Comparison of ENCODE assay signal across 24 cellular contexts in the genomic region with DNA sequence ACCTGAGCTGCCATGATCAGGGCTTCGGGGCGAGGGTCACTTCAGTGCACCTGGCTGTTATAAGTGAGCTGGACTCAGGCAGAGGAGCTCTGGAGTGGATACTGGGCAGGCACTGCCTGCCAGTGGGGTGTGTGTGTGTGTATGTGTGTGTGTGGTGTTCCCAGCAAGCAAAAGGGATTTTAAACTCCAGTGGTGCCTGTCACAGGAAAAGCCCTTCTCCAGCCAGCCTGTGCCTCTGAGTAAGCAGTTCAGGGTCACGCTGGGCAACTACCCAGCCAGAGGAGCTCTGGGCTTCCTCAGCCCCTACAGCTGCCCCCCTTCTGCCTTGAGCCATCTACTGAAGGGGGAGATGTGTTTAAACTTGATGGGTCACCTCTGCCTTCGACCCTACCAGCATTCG.
DNase-seq lines count a peak whose midpoint lies in the region; ATAC-seq and TF ChIP-seq lines count a peak whose summit lies in the region.
"Had no signal": no experiment of that assay in that cellular context is flagged by ENCODE, and none has a peak within 500 bp of the region (broad histone marks: within the 10 kb centered on the region; RNA-seq: fewer than 3 reads in every experiment).

No MANE protein-coding gene starts in this region.

- H3K4me3 ChIP-seq in SK-N-SH (ENCODE audit: low read depth in 2 of 2, low read length in 1 of 2) (no peak overlapping the region), PC-9 (peak overlapping the region; percentile 60; the same call in 1 of the 2 replicates)
- H3K4me3 ChIP-seq: right lobe of liver, upper lobe of left lung had no signal

- 0 out of 2 replicates have a peak, but pooled peaks cover 6% of the 10 kb centered on the region for H3K27me3 ChIP-seq in SK-N-SH (ENCODE audit: insufficient read depth)
- H3K27me3 ChIP-seq in PC-9 (ENCODE audit: insufficient read depth, low read depth): peaks cover 17% of the 10 kb centered on the region
- H3K27me3 ChIP-seq: right lobe of liver, upper lobe of left lung had no signal

- H3K27ac ChIP-seq in SK-N-SH (ENCODE audit: low read depth in 2 of 2, low read length in 1 of 2) (no peak overlapping the region), PC-9 (peak overlapping the region; percentile 44), epithelial cell of prostate (peak overlapping the region; percentile 81)
- H3K27ac ChIP-seq: heart left ventricle, HL-60, right lobe of liver, upper lobe of left lung had no signal

- H2AFZ ChIP-seq in SK-N-SH (ENCODE audit: low read depth) (no peak overlapping the region), PC-9 (no peak overlapping the region)

- no peak overlapping the region for H3K9ac ChIP-seq in SK-N-SH

- CTCF ChIA-PET in SK-N-SH (lab: Yijun Ruan, JAX) (interaction anchor here (0.6 to 2.7 kb wide), 16 partner anchors 10 to 281 kb away, joined by 3 to 11 read pairs (median 4); no protein-coding TSS in a partner anchor), PC-9 (lab: Charles Lee) (interaction anchor here (1.1 kb wide), 1 partner anchor 40 kb away, joined by 4 read pairs; no protein-coding TSS in a partner anchor)

- no peak for TF ChIP-seq EP300 in SK-N-SH (IDR thresholded peaks at IDR 0.05; ENCODE audit: borderline replicate concordance in 1 of 2, low read depth in 1 of 2, low read length in 1 of 2)

- 65% methylated on average over 5 of the region's 5 CpGs for WGBS in SK-N-SH (ENCODE audit: low lambda C conversion rate)

- POLR2A ChIA-PET in SK-N-SH (lab: Yijun Ruan, JAX): interaction anchor here (1.6 kb wide), 1 partner anchor 18 kb away, joined by 4 read pairs; no protein-coding TSS in a partner anchor
- POLR2A ChIA-PET in PC-9 (lab: Charles Lee; ENCODE audit: unreplicated experiment): no interaction called here

- DNase-seq in SK-N-SH (no peak), PC-9 (no peak), epithelial cell of prostate (ENCODE audit: low read depth, low spot score) (no peak), midbrain (lab: John Stamatoyannopoulos, UW) (no peak), DMS153 (lab: John Stamatoyannopoulos, UW) (no peak)
- DNase-seq: activated CD4-positive, alpha-beta T cell treated with anti-CD3 and anti-CD28 coated beads, Interleukin-2, amount 50 U/mL, for 4 hours; activated naive CD4-positive, alpha-beta T cell treated with anti-CD3 and anti-CD28 coated beads for 36 hours; Caco-2; effector CD4-positive, alpha-beta T cell; heart left ventricle; HFFc6; kidney glomerular epithelial cell; NCI-H1048; NCI-H1930; NCI-H82; right lobe of liver; stimulated activated CD4-positive, alpha-beta T cell treated with anti-CD3 and anti-CD28 coated beads, Interleukin-4, amount 100 ng/mL, for 4 hours; stimulated activated naive B cell treated with anti-CD40 and anti-IgM and Interleukin-4, amounts not matched to agents 10 μg/mL and 1 μg/mL and 100 μg/mL, for 72 hours; SW 1271; T1000; upper lobe of left lung had no signal

- no peaks in the 10 kb centered on the region for H3F3A ChIP-seq in SK-N-SH (replicated peaks; ENCODE audit: insufficient read depth)
- H3F3A ChIP-seq in PC-9 (ENCODE audit: insufficient read depth, low read depth): peaks cover 16% of the 10 kb centered on the region; the same call in 1 of the 2 replicates

- TF ChIP-seq RAD21 in SK-N-SH (IDR thresholded peaks at IDR 0.05; ENCODE audit: low read length): no peak

- H4K20me1 ChIP-seq in SK-N-SH (ENCODE audit: insufficient read depth) (peaks cover 26% of the 10 kb centered on the region), PC-9 (ENCODE audit: insufficient read depth) (no peaks in the 10 kb centered on the region)

- BruUV-seq in PC-9 (replicated peaks; lab: Mats Ljungman, UMichigan): no TSS peak

- H3K9me3 ChIP-seq in SK-N-SH: no peaks in the 10 kb centered on the region
- no peaks in the 10 kb centered on the region for H3K9me3 ChIP-seq in PC-9 (ENCODE audit: insufficient read depth, low read depth)
- H3K9me3 ChIP-seq: Caco-2, heart left ventricle, right lobe of liver, upper lobe of left lung had no signal

- H3K4me1 ChIP-seq in SK-N-SH (ENCODE audit: control insufficient read depth in 1 of 2, insufficient read depth in 2 of 2, low read depth in 1 of 2, low read length in 1 of 2) (peaks cover 8 to 13% of the 10 kb centered on the region in 2 experiments; a peak in 2 of 4 replicates), PC-9 (replicated peaks; ENCODE audit: insufficient read depth) (peaks cover 50% of the 10 kb centered on the region)

- intact Hi-C loops in PC-9 (cut with micrococcal nuclease; ENCODE audit: unreplicated experiment): loop anchor here (2.0 kb wide), 1 partner anchor 27 kb away; no protein-coding TSS in a partner anchor

- H3K36me3 ChIP-seq in SK-N-SH (replicated peaks in 1 of 2; ENCODE audit: control insufficient read depth in 1 of 2, insufficient read depth in 2 of 2, low read length in 1 of 2): no peaks in the 10 kb centered on the region
- no peaks in the 10 kb centered on the region for H3K36me3 ChIP-seq in PC-9 (ENCODE audit: low read depth)
- H3K36me3 ChIP-seq: heart left ventricle, right lobe of liver, upper lobe of left lung had no signal

- H3K79me2 ChIP-seq in SK-N-SH (ENCODE audit: insufficient read depth): no peaks in the 10 kb centered on the region
- peaks cover 5% of the 10 kb centered on the region; the same call in 1 of the 2 replicates for H3K79me2 ChIP-seq in PC-9 (ENCODE audit: low read depth)

- no peak for ATAC-seq in SK-N-SH treated with all-trans-retinoic acid at 6 μM for 48 hours
- ATAC-seq in HG03520 (IDR thresholded peaks at IDR 0.05; ENCODE audit: unreplicated experiment): no peak

- no peak for TF ChIP-seq CTCF in SK-N-SH (IDR thresholded peaks at IDR 0.05)
- no peak for TF ChIP-seq CTCF in PC-9 (conservative IDR thresholded peaks at IDR 0.05)

- H3K4me2 ChIP-seq in SK-N-SH: 0 out of 2 replicates have a peak overlapping the region, but pooled peaks have one; percentile 82
- peak overlapping the region; percentile 93 for H3K4me2 ChIP-seq in PC-9

- no peaks in the 10 kb centered on the region for H3K9me2 ChIP-seq in SK-N-SH
- H3K9me2 ChIP-seq in PC-9 (ENCODE audit: insufficient read depth): no peaks in the 10 kb centered on the region

TF ChIP-seq in SK-N-SH, 30 proteins besides CTCF, POLR2A, EP300 and RAD21 (continues in another document):
- TF ChIP-seq, protein P1, sequence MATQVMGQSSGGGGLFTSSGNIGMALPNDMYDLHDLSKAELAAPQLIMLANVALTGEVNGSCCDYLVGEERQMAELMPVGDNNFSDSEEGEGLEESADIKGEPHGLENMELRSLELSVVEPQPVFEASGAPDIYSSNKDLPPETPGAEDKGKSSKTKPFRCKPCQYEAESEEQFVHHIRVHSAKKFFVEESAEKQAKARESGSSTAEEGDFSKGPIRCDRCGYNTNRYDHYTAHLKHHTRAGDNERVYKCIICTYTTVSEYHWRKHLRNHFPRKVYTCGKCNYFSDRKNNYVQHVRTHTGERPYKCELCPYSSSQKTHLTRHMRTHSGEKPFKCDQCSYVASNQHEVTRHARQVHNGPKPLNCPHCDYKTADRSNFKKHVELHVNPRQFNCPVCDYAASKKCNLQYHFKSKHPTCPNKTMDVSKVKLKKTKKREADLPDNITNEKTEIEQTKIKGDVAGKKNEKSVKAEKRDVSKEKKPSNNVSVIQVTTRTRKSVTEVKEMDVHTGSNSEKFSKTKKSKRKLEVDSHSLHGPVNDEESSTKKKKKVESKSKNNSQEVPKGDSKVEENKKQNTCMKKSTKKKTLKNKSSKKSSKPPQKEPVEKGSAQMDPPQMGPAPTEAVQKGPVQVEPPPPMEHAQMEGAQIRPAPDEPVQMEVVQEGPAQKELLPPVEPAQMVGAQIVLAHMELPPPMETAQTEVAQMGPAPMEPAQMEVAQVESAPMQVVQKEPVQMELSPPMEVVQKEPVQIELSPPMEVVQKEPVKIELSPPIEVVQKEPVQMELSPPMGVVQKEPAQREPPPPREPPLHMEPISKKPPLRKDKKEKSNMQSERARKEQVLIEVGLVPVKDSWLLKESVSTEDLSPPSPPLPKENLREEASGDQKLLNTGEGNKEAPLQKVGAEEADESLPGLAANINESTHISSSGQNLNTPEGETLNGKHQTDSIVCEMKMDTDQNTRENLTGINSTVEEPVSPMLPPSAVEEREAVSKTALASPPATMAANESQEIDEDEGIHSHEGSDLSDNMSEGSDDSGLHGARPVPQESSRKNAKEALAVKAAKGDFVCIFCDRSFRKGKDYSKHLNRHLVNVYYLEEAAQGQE (IDR thresholded peaks at IDR 0.05; ENCODE audit: low read depth, low read length): no peak
- TF ChIP-seq RCOR1 (IDR thresholded peaks at IDR 0.05; ENCODE audit: low read length): no peak

TF ChIP-seq in SK-N-SH treated with all-trans-retinoic acid at 6 μM for 48 hours, 23 proteins besides CTCF, POLR2A, EP300 and RAD21 (continues in another document):
- TF ChIP-seq GLIS3 (CRISPR knock-in tag; IDR thresholded peaks at IDR 0.05): no peak
- no peak for TF ChIP-seq ARNTL (CRISPR knock-in tag; IDR thresholded peaks at IDR 0.05; ENCODE audit: borderline replicate concordance, low read depth)
- no peak for TF ChIP-seq ZC3H10 (CRISPR knock-in tag; IDR thresholded peaks at IDR 0.05)
- TF ChIP-seq CSDC2 (CRISPR knock-in tag; IDR thresholded peaks at IDR 0.05): no peak
- no peak for TF ChIP-seq ISL1 (CRISPR knock-in tag; IDR thresholded peaks at IDR 0.05)
- TF ChIP-seq, protein P2, sequence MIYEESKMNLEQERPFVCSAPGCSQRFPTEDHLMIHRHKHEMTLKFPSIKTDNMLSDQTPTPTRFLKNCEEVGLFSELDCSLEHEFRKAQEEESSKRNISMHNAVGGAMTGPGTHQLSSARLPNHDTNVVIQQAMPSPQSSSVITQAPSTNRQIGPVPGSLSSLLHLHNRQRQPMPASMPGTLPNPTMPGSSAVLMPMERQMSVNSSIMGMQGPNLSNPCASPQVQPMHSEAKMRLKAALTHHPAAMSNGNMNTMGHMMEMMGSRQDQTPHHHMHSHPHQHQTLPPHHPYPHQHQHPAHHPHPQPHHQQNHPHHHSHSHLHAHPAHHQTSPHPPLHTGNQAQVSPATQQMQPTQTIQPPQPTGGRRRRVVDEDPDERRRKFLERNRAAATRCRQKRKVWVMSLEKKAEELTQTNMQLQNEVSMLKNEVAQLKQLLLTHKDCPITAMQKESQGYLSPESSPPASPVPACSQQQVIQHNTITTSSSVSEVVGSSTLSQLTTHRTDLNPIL (CRISPR knock-in tag; IDR thresholded peaks at IDR 0.05; ENCODE audit: low read depth): no peak
- no peak for TF ChIP-seq ZFP30 (CRISPR knock-in tag; IDR thresholded peaks at IDR 0.05)
- TF ChIP-seq TCF4 (CRISPR knock-in tag; IDR thresholded peaks at IDR 0.05; ENCODE audit: borderline replicate concordance): no peak
- no peak for TF ChIP-seq ZNF8 (CRISPR knock-in tag; IDR thresholded peaks at IDR 0.05)

Comparison
In these comparisons a context has a peak if more than half of its experiments do, and no peak if none do; other contexts are left out.
1. H3K27ac ChIP-seq: peak in PC-9 (single experiment) and epithelial cell of prostate (single experiment); none in SK-N-SH (0 of 2).